In genomic region chr2:121480826-121481225, GRCh38 we compare ENCODE assay signal across 10 cellular contexts. TPM values are rescaled to one million over a fixed set of nuclear protein-coding genes. Genes with fewer than 3 reads are reported as not detected.
DNase-seq lines count a peak whose midpoint lies in the region; ATAC-seq, FAIRE-seq and TF ChIP-seq lines count a peak whose summit lies in the region.
"Had no signal": no experiment of that assay in that cellular context is flagged by ENCODE, and none has a peak within 500 bp of the region (broad histone marks: within the 10 kb centered on the region; RNA-seq: fewer than 3 reads in every experiment).

No MANE protein-coding gene starts in this region.

- H3K79me2 ChIP-seq in astrocyte (ENCODE audit: insufficient read depth, low read length) = peaks cover 51% of the 10 kb centered on the region

- H3K4me1 Mint-ChIP-seq in MCF 10A (ENCODE audit: insufficient read depth, unreplicated experiment) (peaks cover 42% of the 10 kb centered on the region), astrocyte (ENCODE audit: low read depth, unreplicated experiment) (peaks cover 54% of the 10 kb centered on the region)
- H3K4me1 Mint-ChIP-seq in naive thymus-derived CD4-positive, alpha-beta T cell = peaks cover 23 to 65% (median 40%) of the 10 kb centered on the region in 7 donors

- H3K36me3 Mint-ChIP-seq in MCF 10A (ENCODE audit: insufficient read depth, unreplicated experiment) = peaks cover 4% of the 10 kb centered on the region
- H3K36me3 Mint-ChIP-seq in astrocyte (ENCODE audit: low read depth, unreplicated experiment) = peaks cover 5% of the 10 kb centered on the region
- H3K36me3 Mint-ChIP-seq in naive thymus-derived CD4-positive, alpha-beta T cell = peaks cover 0 to 26% (median 6%) of the 10 kb centered on the region in 5 donors

- H3K4me3 ChIP-seq in breast epithelium (no peak overlapping the region), astrocyte (ENCODE audit: insufficient read depth, low read depth, low read length) (no peak overlapping the region), H7 (ENCODE audit: insufficient read depth, low read depth, low read length) (no peak overlapping the region)
- no peak overlapping the region for H3K4me3 ChIP-seq in naive thymus-derived CD4-positive, alpha-beta T cell (ENCODE audit: low read length)
- H3K4me3 ChIP-seq: BLaER1 had no signal

- CTCF ChIA-PET in MCF 10A (lab: Yijun Ruan, JAX) = interaction anchor here (0.6 to 2.4 kb wide), 14 partner anchors 9 to 219 kb away, joined by 3 to 15 read pairs (median 4); partner anchors contain the start of gene RNU4ATAC
- CTCF ChIA-PET in naive thymus-derived CD4-positive, alpha-beta T cell (lab: Charles Lee) = no interaction called here

- no peak overlapping the region for H2AFZ ChIP-seq in astrocyte (ENCODE audit: low read depth, low read length)

- no peaks in the 10 kb centered on the region for H3K9me3 Mint-ChIP-seq in MCF 10A (ENCODE audit: unreplicated experiment)
- H3K9me3 Mint-ChIP-seq in astrocyte (ENCODE audit: unreplicated experiment) = no peaks in the 10 kb centered on the region
- H3K9me3 Mint-ChIP-seq in naive thymus-derived CD4-positive, alpha-beta T cell = no peaks in the 10 kb centered on the region

- H3K27me3 ChIP-seq in breast epithelium (no peaks in the 10 kb centered on the region), astrocyte (ENCODE audit: insufficient read depth, low read length) (no peaks in the 10 kb centered on the region), H7 (ENCODE audit: control insufficient read depth, insufficient read depth, low read length) (no peaks in the 10 kb centered on the region)
- H3K27me3 ChIP-seq in naive thymus-derived CD4-positive, alpha-beta T cell (ENCODE audit: control insufficient read depth in 2 of 2, insufficient read depth in 2 of 2, low read length in 2 of 2) = no peaks in the 10 kb centered on the region
- H3K27me3 ChIP-seq: BLaER1 had no signal

- H3K9me3 ChIP-seq in breast epithelium (no peaks in the 10 kb centered on the region), astrocyte (ENCODE audit: insufficient read depth, low read depth, low read length) (no peaks in the 10 kb centered on the region)
- no peaks in the 10 kb centered on the region for H3K9me3 ChIP-seq in naive thymus-derived CD4-positive, alpha-beta T cell (ENCODE audit: control insufficient read depth in 2 of 3, low read length in 3 of 3)
- H3K9me3 ChIP-seq: BLaER1 had no signal

- FAIRE-seq in astrocyte (lab: Jason Lieb, UNC) = peak; percentile 76

- POLR2A ChIA-PET in MCF 10A (lab: Yijun Ruan, JAX) = interaction anchor here (0.6 to 3.9 kb wide), 10 partner anchors 9 to 167 kb away, joined by 3 to 23 read pairs (median 6); partner anchors contain the start of gene RNU4ATAC
- POLR2A ChIA-PET in naive thymus-derived CD4-positive, alpha-beta T cell (lab: Charles Lee) = interaction anchor here (0.7 kb wide), 1 partner anchor 47 kb away, joined by 3 read pairs; no protein-coding TSS in a partner anchor

- TF ChIP-seq CTCF in MCF 10A (IDR thresholded peaks at IDR 0.05; ENCODE audit: unreplicated experiment) = no peak
- TF ChIP-seq CTCF in breast epithelium (IDR thresholded peaks at IDR 0.05) = no peak
- no peak for TF ChIP-seq CTCF in astrocyte (IDR thresholded peaks at IDR 0.05; ENCODE audit: insufficient read depth, low read depth, low read length)

- H3K27me3 Mint-ChIP-seq in MCF 10A (ENCODE audit: insufficient read depth, unreplicated experiment) (no peaks in the 10 kb centered on the region), astrocyte (ENCODE audit: low read depth, unreplicated experiment) (no peaks in the 10 kb centered on the region)
- no peaks in the 10 kb centered on the region for H3K27me3 Mint-ChIP-seq in naive thymus-derived CD4-positive, alpha-beta T cell

- peak overlapping the region; percentile 69 for H3K4me2 ChIP-seq in astrocyte (ENCODE audit: low read length)
- H3K4me2 ChIP-seq: BLaER1 had no signal

- H3K27ac ChIP-seq in breast epithelium = peak overlapping the region in 1 of 2 donors; percentile 42
- peak overlapping the region; percentile 75 for H3K27ac ChIP-seq in astrocyte (ENCODE audit: low read depth, low read length)
- H3K27ac ChIP-seq in naive thymus-derived CD4-positive, alpha-beta T cell (ENCODE audit: low read depth, low read length) = no peak overlapping the region
- H3K27ac ChIP-seq: BLaER1 had no signal

- H3K27ac Mint-ChIP-seq in MCF 10A (ENCODE audit: low read depth, unreplicated experiment) (peak overlapping the region; percentile 24), astrocyte (ENCODE audit: unreplicated experiment) (peak overlapping the region; percentile 8)
- H3K27ac Mint-ChIP-seq in naive thymus-derived CD4-positive, alpha-beta T cell = peak overlapping the region in 1 of 9 donors; percentile 11

- ATAC-seq in naive thymus-derived CD4-positive, alpha-beta T cell = no peak

- H4K20me1 ChIP-seq in astrocyte (ENCODE audit: insufficient read depth, low read length) = peaks cover 18% of the 10 kb centered on the region

- peak; percentile 94 for DNase-seq in MCF 10A (ENCODE audit: unreplicated experiment)
- DNase-seq in breast epithelium (ENCODE audit: low spot score in 2 of 2) = no peak
- peak; percentile 98 for DNase-seq in astrocyte (ENCODE audit: low read depth)
- DNase-seq in hepatic stellate cell (ENCODE audit: low spot score) = peak; percentile 54
- no peak for DNase-seq in H7
- no peak for DNase-seq in stimulated activated CD4-positive, alpha-beta T cell treated with anti-CD3 and anti-CD28 coated beads, Interleukin-4, amount 100 ng/mL, for 24 hours
- no peak for DNase-seq in HuH-7 (ENCODE audit: low spot score)
- no peak for DNase-seq in naive thymus-derived CD4-positive, alpha-beta T cell
- DNase-seq: effector CD4-positive, alpha-beta T cell had no signal

- intact Hi-C loops in MCF 10A (cut with micrococcal nuclease) = loop anchor here (2.0 kb wide), 1 partner anchor 48 kb away; no protein-coding TSS in a partner anchor
- intact Hi-C loops in breast epithelium (cut with DNase I; ENCODE audit: low total_unique reads) = no loop called here
- intact Hi-C loops in naive thymus-derived CD4-positive, alpha-beta T cell (cut with micrococcal nuclease) = no loop called here

- H3K4me1 ChIP-seq in breast epithelium = peaks cover 0 to 20% of the 10 kb centered on the region in 2 donors
- H3K4me1 ChIP-seq in astrocyte (ENCODE audit: insufficient read depth, low read length) = peaks cover 67% of the 10 kb centered on the region
- no peaks in the 10 kb centered on the region for H3K4me1 ChIP-seq in naive thymus-derived CD4-positive, alpha-beta T cell (ENCODE audit: control insufficient read depth in 2 of 2, insufficient read depth in 2 of 2, low read length in 2 of 2)

- H3K36me3 ChIP-seq in breast epithelium (no peaks in the 10 kb centered on the region), astrocyte (ENCODE audit: insufficient read depth, low read length) (no peaks in the 10 kb centered on the region), H7 (replicated peaks; ENCODE audit: control insufficient read depth, insufficient read depth, low read length) (no peaks in the 10 kb centered on the region; the same call in 1 of the 2 replicates)
- H3K36me3 ChIP-seq in naive thymus-derived CD4-positive, alpha-beta T cell (ENCODE audit: control insufficient read depth in 2 of 3, insufficient read depth in 3 of 3, low read length in 3 of 3) = peaks cover 0 to 12% (median 0%) of the 10 kb centered on the region in 3 experiments

- peak overlapping the region; percentile 44 for H3K9ac ChIP-seq in astrocyte (ENCODE audit: low read length)
- H3K9ac ChIP-seq: BLaER1 had no signal

- no peak for TF ChIP-seq POLR2A in breast epithelium (IDR thresholded peaks at IDR 0.05)

- H3K4me3 Mint-ChIP-seq in MCF 10A (ENCODE audit: unreplicated experiment) = peak overlapping the region; percentile 57
- no peak overlapping the region for H3K4me3 Mint-ChIP-seq in astrocyte (ENCODE audit: unreplicated experiment)
- H3K4me3 Mint-ChIP-seq in naive thymus-derived CD4-positive, alpha-beta T cell = no peak overlapping the region

- BruUV-seq in MCF 10A (replicated peaks; lab: Mats Ljungman, UMichigan) = no TSS peak

RNA-seq across cellular contexts. Expression of gene RNU4ATAC, which starts 49.9 kb away (rescaled TPM):
- total RNA-seq in MCF 10A (2022) = not detected in 2 replicates
- total RNA-seq in breast epithelium = not detected
- total RNA-seq in astrocyte = not detected in 2 replicates
- under 0.01 TPM in 1 of 2 replicates, not detected in the other for total RNA-seq in H7 (2014; rRNA removed; shearing (Covaris generic))
- not detected for total RNA-seq in naive thymus-derived CD4-positive, alpha-beta T cell
- not detected for polyA plus RNA-seq in naive thymus-derived CD4-positive, alpha-beta T cell

Comparison
In these comparisons a context has a peak if more than half of its experiments do, and no peak if none do; other contexts are left out.
1. DNase-seq: peak in MCF 10A (single experiment), astrocyte (single experiment) and hepatic stellate cell (single experiment); none in breast epithelium (0 of 2), H7 (single experiment), stimulated activated CD4-positive, alpha-beta T cell treated with anti-CD3 and anti-CD28 coated beads, Interleukin-4, amount 100 ng/mL, for 24 hours (single experiment), HuH-7 (single experiment) and naive thymus-derived CD4-positive, alpha-beta T cell (0 of 9).